ENCODE assay signal across 18 cellular contexts in genomic region chr12:65867428-65867827, GRCh38. TPM values are rescaled to one million over a fixed set of nuclear protein-coding genes. Genes with fewer than 3 reads are reported as not detected.
A peak's percentile ranks its signal among the peaks of the same experiment; 100 is the strongest.
DNase-seq lines count a peak whose midpoint lies in the region; ATAC-seq, FAIRE-seq and TF ChIP-seq lines count a peak whose summit lies in the region.
"Had no signal": no experiment of that assay in that cellular context is flagged by ENCODE, and none has a peak within 500 bp of the region (broad histone marks: within the 10 kb centered on the region; RNA-seq: fewer than 3 reads in every experiment).

No MANE protein-coding gene starts in this region.

- POLR2A ChIA-PET in AG04449 (lab: Yijun Ruan, JAX) = interaction anchor here (0.6 to 1.5 kb wide), 4 partner anchors 25 to 1494 kb away, joined by 3 to 4 read pairs (median 3); no protein-coding TSS in a partner anchor

- TF ChIP-seq CTCF in AG04449 (IDR thresholded peaks at IDR 0.05; ENCODE audit: insufficient read depth, low read length, missing control alignments) = no peak
- no peak for TF ChIP-seq CTCF in natural killer cell (IDR thresholded peaks at IDR 0.05)

- no peak for ATAC-seq in HG03025 (IDR thresholded peaks at IDR 0.05; ENCODE audit: low FRiP score, unreplicated experiment)
- ATAC-seq in natural killer cell = no peak
- ATAC-seq in GM21576 (IDR thresholded peaks at IDR 0.05; ENCODE audit: unreplicated experiment) = no peak
- ATAC-seq: GM12878 had no signal

- peaks cover 2 to 8% of the 10 kb centered on the region in 2 donors for H3K27me3 Mint-ChIP-seq in natural killer cell (ENCODE audit: low read depth in 2 of 2)

- H3K36me3 Mint-ChIP-seq in natural killer cell = no peaks in the 10 kb centered on the region
- H3K36me3 Mint-ChIP-seq: memory B cell had no signal

- peak; percentile 64 for DNase-seq in AG04449 (ENCODE audit: low read depth, low spot score)
- peak; percentile 85 for DNase-seq in HT1080 (ENCODE audit: low read depth)
- peak; percentile 42 for DNase-seq in astrocyte of the hippocampus (ENCODE audit: low read depth, low spot score)
- peak; percentile 97 for DNase-seq in iris pigment epithelial cell (ENCODE audit: low read depth)
- DNase-seq in natural killer cell = no peak
- no peak for DNase-seq in GM19239 (ENCODE audit: insufficient read length, low spot score)
- DNase-seq: activated CD4-positive, alpha-beta memory T cell treated with anti-CD3 and anti-CD28 coated beads, Interleukin-2, amount 10 ng/mL, durations not matched to agents 7 days and 5 days; AML-193; DMS153; GOT3; MM.1S; stimulated activated CD4-positive, alpha-beta T cell treated with anti-CD3 and anti-CD28 coated beads, Interleukin-1b, Interleukin-23, amount 100 ng/mL, for 48 hours; T-helper 9 cell had no signal

- CTCF ChIA-PET in AG04449 (lab: Yijun Ruan, JAX) = interaction anchor here (1.0 to 1.6 kb wide), 4 partner anchors 10 to 169 kb away, joined by 3 to 4 read pairs (median 4); no protein-coding TSS in a partner anchor

- H3K4me3 ChIP-seq in AG04449 (ENCODE audit: low read depth, low read length) = no peak overlapping the region
- H3K4me3 ChIP-seq: GM12878 had no signal

- no peak overlapping the region for H3K4me3 Mint-ChIP-seq in natural killer cell
- H3K4me3 Mint-ChIP-seq: activated CD4-positive, alpha-beta memory T cell treated with anti-CD3 and anti-CD28 coated beads, Interleukin-2, amount 10 ng/mL, durations not matched to agents 7 days and 5 days; central memory CD8-positive, alpha-beta T cell; memory B cell had no signal

- H3K4me1 Mint-ChIP-seq in natural killer cell = no peaks in the 10 kb centered on the region
- H3K4me1 Mint-ChIP-seq: activated CD4-positive, alpha-beta memory T cell treated with anti-CD3 and anti-CD28 coated beads, Interleukin-2, amount 10 ng/mL, durations not matched to agents 7 days and 5 days; central memory CD8-positive, alpha-beta T cell; memory B cell had no signal

- H3K27ac Mint-ChIP-seq in natural killer cell = no peak overlapping the region
- H3K27ac Mint-ChIP-seq: activated CD4-positive, alpha-beta memory T cell treated with anti-CD3 and anti-CD28 coated beads, Interleukin-2, amount 10 ng/mL, durations not matched to agents 7 days and 5 days; memory B cell had no signal

- intact Hi-C loops in natural killer cell (cut with micrococcal nuclease) = no loop called here

- no peaks in the 10 kb centered on the region for H3K9me3 Mint-ChIP-seq in natural killer cell
- H3K9me3 Mint-ChIP-seq: activated CD4-positive, alpha-beta memory T cell treated with anti-CD3 and anti-CD28 coated beads, Interleukin-2, amount 10 ng/mL, durations not matched to agents 7 days and 5 days; central memory CD8-positive, alpha-beta T cell had no signal

- FAIRE-seq in GM19239 (lab: Jason Lieb, UNC) = no peak
- FAIRE-seq: GM12878 had no signal

RNA-seq across cellular contexts. Expression of gene HMGA2, which starts 43.1 kb away (rescaled TPM):
- 159 and 217 TPM in 2 replicates for total RNA-seq in HT1080 (2014; rRNA removed; shearing (Covaris generic))
- polyA plus RNA-seq in HT1080 (2015; cell fraction: cytosol; rRNA removed) = 123 and 145 TPM in 2 replicates
- 210 and 215 TPM in 2 replicates for polyA plus RNA-seq in HT1080 (2015; cell fraction: nucleus; rRNA removed)
- under 1 TPM; 0.18 to 0.38 (median 0.35) TPM for total RNA-seq in natural killer cell
- total RNA-seq: activated CD4-positive, alpha-beta memory T cell treated with anti-CD3 and anti-CD28 coated beads, Interleukin-2, amount 10 ng/mL, durations not matched to agents 7 days and 5 days had no signal

Comparison
In these comparisons a context has a peak if more than half of its experiments do, and no peak if none do; other contexts are left out.
1. DNase-seq: peak in AG04449 (single experiment), HT1080 (single experiment), astrocyte of the hippocampus (single experiment) and iris pigment epithelial cell (single experiment); none in natural killer cell (single experiment) and GM19239 (single experiment).
2. RNA of gene HMGA2, which starts 43.1 kb away (total RNA-seq): 159 to 217 TPM in HT1080; 0.18 to 0.38 TPM in natural killer cell; every median in the first group is over 100 times any median in the second.